ENCODE assay signal across 31 cellular contexts in genomic region chr11:81913793-81914192, GRCh38.
"Had no signal": no experiment of that assay in that cellular context is flagged by ENCODE, and none has a peak within 500 bp of the region (broad histone marks: within the 10 kb centered on the region; RNA-seq: fewer than 3 reads in every experiment).

No MANE protein-coding gene starts in this region.

- DNase-seq: activated CD4-positive, alpha-beta memory T cell treated with anti-CD3 and anti-CD28 coated beads for 36 hours; activated CD4-positive, alpha-beta T cell treated with anti-CD3 and anti-CD28 coated beads for 36 hours; activated CD4-positive, alpha-beta T cell treated with anti-CD3 and anti-CD28 coated beads, Interleukin-2, amount 10 ng/mL, durations not matched to agents 24 days and 14 days; activated CD4-positive, CD25-positive, alpha-beta regulatory T cell; activated CD4-positive, CD25-positive, alpha-beta regulatory T cell treated with anti-CD3 and anti-CD28 coated beads, Interleukin-2, amount 50 U/mL, for 72 hours; activated CD8-positive, alpha-beta memory T cell treated with anti-CD3 and anti-CD28 coated beads, Interleukin-2, amount 10 ng/mL, durations not matched to agents 7 days and 5 days; activated CD8-positive, alpha-beta memory T cell treated with anti-CD3 and anti-CD28 coated beads, Interleukin-2, amount 50 U/mL, for 4 hours; activated CD8-positive, alpha-beta T cell treated with anti-CD3 and anti-CD28 coated beads, Interleukin-2, amount 10 ng/mL, durations not matched to agents 7 days and 5 days; activated gamma-delta T cell; activated naive CD4-positive, alpha-beta T cell; activated naive CD4-positive, alpha-beta T cell treated with anti-CD3 and anti-CD28 coated beads, Interleukin-2, amount 10 ng/mL, durations not matched to agents 7 days and 5 days; activated naive CD8-positive, alpha-beta T cell treated with anti-CD3 and anti-CD28 coated beads, Interleukin-2, amount 10 ng/mL, durations not matched to agents 7 days and 5 days; activated T-cell treated with anti-CD3 and anti-CD28 coated beads, Interleukin-2, amount 50 U/mL, for 1 hour; activated T-cell treated with anti-CD3 and anti-CD28 coated beads, Interleukin-2, amount 50 U/mL, for 48 hours; amniotic stem cell; anterior cingulate cortex; brain microvascular endothelial cell; dorsolateral prefrontal cortex; effector memory CD4-positive, alpha-beta T cell; endodermal cell; foreskin fibroblast; head of caudate nucleus had no signal

- ATAC-seq: activated CD4-positive, alpha-beta T cell treated with anti-CD3 and anti-CD28 coated beads for 36 hours; activated CD8-positive, alpha-beta memory T cell treated with anti-CD3 and anti-CD28 coated beads, Interleukin-2, amount 10 ng/mL, durations not matched to agents 7 days and 5 days; activated CD8-positive, alpha-beta T cell treated with anti-CD3 and anti-CD28 coated beads, Interleukin-2, amount 10 ng/mL, durations not matched to agents 7 days and 5 days; esophagus mucosa had no signal

- H3K36me3 ChIP-seq: brain microvascular endothelial cell had no signal

- H3K27ac ChIP-seq: brain microvascular endothelial cell, coronary artery, dorsolateral prefrontal cortex had no signal

- H3K4me1 Mint-ChIP-seq: activated CD4-positive, alpha-beta T cell treated with anti-CD3 and anti-CD28 coated beads for 36 hours; activated CD4-positive, alpha-beta T cell treated with anti-CD3 and anti-CD28 coated beads, Interleukin-2, amount 10 ng/mL, durations not matched to agents 24 days and 14 days; activated naive CD4-positive, alpha-beta T cell treated with anti-CD3 and anti-CD28 coated beads, Interleukin-2, amount 10 ng/mL, durations not matched to agents 7 days and 5 days; activated naive CD8-positive, alpha-beta T cell treated with anti-CD3 and anti-CD28 coated beads, Interleukin-2, amount 10 ng/mL, durations not matched to agents 7 days and 5 days; central memory CD8-positive, alpha-beta T cell; endodermal cell had no signal

- H3K9me3 Mint-ChIP-seq: activated CD4-positive, alpha-beta memory T cell treated with anti-CD3 and anti-CD28 coated beads for 36 hours; activated naive CD4-positive, alpha-beta T cell treated with anti-CD3 and anti-CD28 coated beads, Interleukin-2, amount 10 ng/mL, durations not matched to agents 7 days and 5 days; activated T-helper 1 cell treated with anti-CD3 and anti-CD28 coated beads, Interleukin-12 subunit alpha, Interleukin-12 subunit beta, Interleukin-2, Interleukin-4 antibody, amounts not matched to agents 30 ng/mL and 10 ng/mL and 1 ng/mL, durations not matched to agents 14 hours and 24 hours and 36 hours; activated T-helper 2 cell treated with anti-CD3 and anti-CD28 coated beads, Interferon-gamma antibody, Interleukin-2, Interleukin-4, amounts not matched to agents 10 μg/mL and 5 μg/mL and 100 μg/mL, durations not matched to agents 14 hours and 24 hours and 36 hours; central memory CD8-positive, alpha-beta T cell; dendritic cell treated with granulocyte-macrophage colony-stimulating factor and Interleukin-4, amounts not matched to agents 40 ng/mL and 50 ng/mL, for 4 days; endodermal cell had no signal

- H3K4me3 ChIP-seq: coronary artery, dorsolateral prefrontal cortex had no signal

- H3K36me3 Mint-ChIP-seq: activated CD4-positive, alpha-beta memory T cell treated with anti-CD3 and anti-CD28 coated beads for 36 hours; activated naive CD4-positive, alpha-beta T cell treated with anti-CD3 and anti-CD28 coated beads, Interleukin-2, amount 10 ng/mL, durations not matched to agents 7 days and 5 days; activated naive CD4-positive, alpha-beta T cell treated with anti-CD3 and anti-CD28 coated beads, Interleukin-2, amount 50 U/mL, for 72 hours; activated naive CD8-positive, alpha-beta T cell treated with anti-CD3 and anti-CD28 coated beads, Interleukin-2, amount 10 ng/mL, durations not matched to agents 7 days and 5 days had no signal

- H3K4me3 Mint-ChIP-seq: activated CD4-positive, alpha-beta memory T cell treated with anti-CD3 and anti-CD28 coated beads for 36 hours; activated CD4-positive, alpha-beta T cell treated with anti-CD3 and anti-CD28 coated beads for 36 hours; activated CD4-positive, alpha-beta T cell treated with anti-CD3 and anti-CD28 coated beads, Interleukin-2, amount 10 ng/mL, durations not matched to agents 24 days and 14 days; activated CD8-positive, alpha-beta memory T cell treated with anti-CD3 and anti-CD28 coated beads, Interleukin-2, amount 10 ng/mL, durations not matched to agents 7 days and 5 days; activated CD8-positive, alpha-beta T cell treated with anti-CD3 and anti-CD28 coated beads, Interleukin-2, amount 10 ng/mL, durations not matched to agents 7 days and 5 days; activated naive CD4-positive, alpha-beta T cell treated with anti-CD3 and anti-CD28 coated beads, Interleukin-2, amount 10 ng/mL, durations not matched to agents 7 days and 5 days; activated naive CD8-positive, alpha-beta T cell treated with anti-CD3 and anti-CD28 coated beads, Interleukin-2, amount 10 ng/mL, durations not matched to agents 7 days and 5 days; activated T-helper 1 cell treated with anti-CD3 and anti-CD28 coated beads, Interleukin-12 subunit alpha, Interleukin-12 subunit beta, Interleukin-2, Interleukin-4 antibody, amounts not matched to agents 30 ng/mL and 10 ng/mL and 1 ng/mL, durations not matched to agents 14 hours and 24 hours and 36 hours; central memory CD8-positive, alpha-beta T cell; dendritic cell treated with granulocyte-macrophage colony-stimulating factor and Interleukin-4, amounts not matched to agents 40 ng/mL and 50 ng/mL, for 4 days; endodermal cell had no signal

- H3K27me3 ChIP-seq: brain microvascular endothelial cell, dorsolateral prefrontal cortex had no signal

- H3K27me3 Mint-ChIP-seq: activated CD4-positive, alpha-beta memory T cell treated with anti-CD3 and anti-CD28 coated beads for 36 hours; activated CD4-positive, alpha-beta T cell treated with anti-CD3 and anti-CD28 coated beads for 36 hours; activated CD4-positive, alpha-beta T cell treated with anti-CD3 and anti-CD28 coated beads, Interleukin-2, amount 10 ng/mL, durations not matched to agents 24 days and 14 days; activated CD8-positive, alpha-beta memory T cell treated with anti-CD3 and anti-CD28 coated beads, Interleukin-2, amount 10 ng/mL, durations not matched to agents 7 days and 5 days; activated naive CD4-positive, alpha-beta T cell treated with anti-CD3 and anti-CD28 coated beads, Interleukin-2, amount 10 ng/mL, durations not matched to agents 7 days and 5 days; activated naive CD8-positive, alpha-beta T cell treated with anti-CD3 and anti-CD28 coated beads, Interleukin-2, amount 10 ng/mL, durations not matched to agents 7 days and 5 days; central memory CD8-positive, alpha-beta T cell; dendritic cell treated with granulocyte-macrophage colony-stimulating factor and Interleukin-4, amounts not matched to agents 40 ng/mL and 50 ng/mL, for 4 days had no signal

- H3K27ac Mint-ChIP-seq: activated CD4-positive, alpha-beta memory T cell treated with anti-CD3 and anti-CD28 coated beads for 36 hours; activated CD4-positive, alpha-beta T cell treated with anti-CD3 and anti-CD28 coated beads for 36 hours; activated CD4-positive, alpha-beta T cell treated with anti-CD3 and anti-CD28 coated beads, Interleukin-2, amount 10 ng/mL, durations not matched to agents 24 days and 14 days; activated CD8-positive, alpha-beta memory T cell treated with anti-CD3 and anti-CD28 coated beads, Interleukin-2, amount 10 ng/mL, durations not matched to agents 7 days and 5 days; activated CD8-positive, alpha-beta T cell treated with anti-CD3 and anti-CD28 coated beads, Interleukin-2, amount 10 ng/mL, durations not matched to agents 7 days and 5 days; activated naive CD4-positive, alpha-beta T cell treated with anti-CD3 and anti-CD28 coated beads, Interleukin-2, amount 10 ng/mL, durations not matched to agents 7 days and 5 days; activated naive CD4-positive, alpha-beta T cell treated with anti-CD3 and anti-CD28 coated beads, Interleukin-2, amount 50 U/mL, for 72 hours; activated naive CD8-positive, alpha-beta T cell treated with anti-CD3 and anti-CD28 coated beads, Interleukin-2, amount 10 ng/mL, durations not matched to agents 7 days and 5 days; activated T-helper 1 cell treated with anti-CD3 and anti-CD28 coated beads, Interleukin-12 subunit alpha, Interleukin-12 subunit beta, Interleukin-2, Interleukin-4 antibody, amounts not matched to agents 30 ng/mL and 10 ng/mL and 1 ng/mL, durations not matched to agents 14 hours and 24 hours and 36 hours; activated T-helper 2 cell treated with anti-CD3 and anti-CD28 coated beads, Interferon-gamma antibody, Interleukin-2, Interleukin-4, amounts not matched to agents 10 μg/mL and 5 μg/mL and 100 μg/mL, durations not matched to agents 14 hours and 24 hours and 36 hours; dendritic cell treated with granulocyte-macrophage colony-stimulating factor and Interleukin-4, amounts not matched to agents 40 ng/mL and 50 ng/mL, for 4 days; endodermal cell had no signal

- FAIRE-seq: astrocyte, bronchial epithelial cell had no signal
